Comparison of ENCODE assay signal across 1 cellular context in the genomic region with DNA sequence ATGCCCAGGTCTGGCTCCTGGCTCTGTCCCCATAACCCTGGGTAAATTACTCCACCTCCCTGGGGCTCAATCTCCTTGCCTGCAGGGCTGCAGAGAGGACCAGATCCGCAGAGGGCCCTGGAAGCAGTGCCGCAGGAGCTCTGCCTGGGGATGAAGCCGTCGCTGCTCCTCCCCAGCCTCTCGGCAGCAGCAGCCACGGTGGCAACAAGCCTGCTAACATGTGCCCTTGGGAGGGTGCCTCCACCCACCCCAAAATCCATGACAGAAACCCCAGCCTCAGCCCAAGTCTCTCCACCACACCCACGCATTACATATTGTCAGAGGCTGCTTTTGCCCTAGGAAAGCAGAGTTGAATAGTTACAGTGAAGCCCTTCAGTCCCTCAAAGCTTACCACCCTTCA.
TF ChIP-seq lines count a peak whose summit lies in the region.

No MANE protein-coding gene starts in this region.

TF ChIP-seq in GM23338, 12 proteins besides CTCF, POLR2A, EP300 and RAD21 (continued from another document):
- TF ChIP-seq, protein P1, sequence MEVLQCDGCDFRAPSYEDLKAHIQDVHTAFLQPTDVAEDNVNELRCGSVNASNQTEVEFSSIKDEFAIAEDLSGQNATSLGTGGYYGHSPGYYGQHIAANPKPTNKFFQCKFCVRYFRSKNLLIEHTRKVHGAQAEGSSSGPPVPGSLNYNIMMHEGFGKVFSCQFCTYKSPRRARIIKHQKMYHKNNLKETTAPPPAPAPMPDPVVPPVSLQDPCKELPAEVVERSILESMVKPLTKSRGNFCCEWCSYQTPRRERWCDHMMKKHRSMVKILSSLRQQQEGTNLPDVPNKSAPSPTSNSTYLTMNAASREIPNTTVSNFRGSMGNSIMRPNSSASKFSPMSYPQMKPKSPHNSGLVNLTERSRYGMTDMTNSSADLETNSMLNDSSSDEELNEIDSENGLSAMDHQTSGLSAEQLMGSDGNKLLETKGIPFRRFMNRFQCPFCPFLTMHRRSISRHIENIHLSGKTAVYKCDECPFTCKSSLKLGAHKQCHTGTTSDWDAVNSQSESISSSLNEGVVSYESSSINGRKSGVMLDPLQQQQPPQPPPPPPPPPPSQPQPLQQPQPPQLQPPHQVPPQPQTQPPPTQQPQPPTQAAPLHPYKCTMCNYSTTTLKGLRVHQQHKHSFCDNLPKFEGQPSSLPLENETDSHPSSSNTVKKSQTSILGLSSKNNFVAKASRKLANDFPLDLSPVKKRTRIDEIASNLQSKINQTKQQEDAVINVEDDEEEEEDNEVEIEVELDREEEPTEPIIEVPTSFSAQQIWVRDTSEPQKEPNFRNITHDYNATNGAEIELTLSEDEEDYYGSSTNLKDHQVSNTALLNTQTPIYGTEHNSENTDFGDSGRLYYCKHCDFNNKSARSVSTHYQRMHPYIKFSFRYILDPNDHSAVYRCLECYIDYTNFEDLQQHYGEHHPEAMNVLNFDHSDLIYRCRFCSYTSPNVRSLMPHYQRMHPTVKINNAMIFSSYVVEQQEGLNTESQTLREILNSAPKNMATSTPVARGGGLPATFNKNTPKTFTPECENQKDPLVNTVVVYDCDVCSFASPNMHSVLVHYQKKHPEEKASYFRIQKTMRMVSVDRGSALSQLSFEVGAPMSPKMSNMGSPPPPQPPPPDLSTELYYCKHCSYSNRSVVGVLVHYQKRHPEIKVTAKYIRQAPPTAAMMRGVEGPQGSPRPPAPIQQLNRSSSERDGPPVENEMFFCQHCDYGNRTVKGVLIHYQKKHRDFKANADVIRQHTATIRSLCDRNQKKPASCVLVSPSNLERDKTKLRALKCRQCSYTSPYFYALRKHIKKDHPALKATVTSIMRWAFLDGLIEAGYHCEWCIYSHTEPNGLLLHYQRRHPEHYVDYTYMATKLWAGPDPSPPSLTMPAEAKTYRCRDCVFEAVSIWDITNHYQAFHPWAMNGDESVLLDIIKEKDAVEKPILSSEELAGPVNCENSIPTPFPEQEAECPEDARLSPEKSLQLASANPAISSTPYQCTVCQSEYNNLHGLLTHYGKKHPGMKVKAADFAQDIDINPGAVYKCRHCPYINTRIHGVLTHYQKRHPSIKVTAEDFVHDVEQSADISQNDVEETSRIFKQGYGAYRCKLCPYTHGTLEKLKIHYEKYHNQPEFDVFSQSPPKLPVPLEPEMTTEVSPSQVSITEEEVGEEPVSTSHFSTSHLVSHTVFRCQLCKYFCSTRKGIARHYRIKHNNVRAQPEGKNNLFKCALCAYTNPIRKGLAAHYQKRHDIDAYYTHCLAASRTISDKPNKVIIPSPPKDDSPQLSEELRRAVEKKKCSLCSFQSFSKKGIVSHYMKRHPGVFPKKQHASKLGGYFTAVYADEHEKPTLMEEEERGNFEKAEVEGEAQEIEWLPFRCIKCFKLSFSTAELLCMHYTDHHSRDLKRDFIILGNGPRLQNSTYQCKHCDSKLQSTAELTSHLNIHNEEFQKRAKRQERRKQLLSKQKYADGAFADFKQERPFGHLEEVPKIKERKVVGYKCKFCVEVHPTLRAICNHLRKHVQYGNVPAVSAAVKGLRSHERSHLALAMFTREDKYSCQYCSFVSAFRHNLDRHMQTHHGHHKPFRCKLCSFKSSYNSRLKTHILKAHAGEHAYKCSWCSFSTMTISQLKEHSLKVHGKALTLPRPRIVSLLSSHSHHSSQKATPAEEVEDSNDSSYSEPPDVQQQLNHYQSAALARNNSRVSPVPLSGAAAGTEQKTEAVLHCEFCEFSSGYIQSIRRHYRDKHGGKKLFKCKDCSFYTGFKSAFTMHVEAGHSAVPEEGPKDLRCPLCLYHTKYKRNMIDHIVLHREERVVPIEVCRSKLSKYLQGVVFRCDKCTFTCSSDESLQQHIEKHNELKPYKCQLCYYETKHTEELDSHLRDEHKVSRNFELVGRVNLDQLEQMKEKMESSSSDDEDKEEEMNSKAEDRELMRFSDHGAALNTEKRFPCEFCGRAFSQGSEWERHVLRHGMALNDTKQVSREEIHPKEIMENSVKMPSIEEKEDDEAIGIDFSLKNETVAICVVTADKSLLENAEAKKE (CRISPR knock-in tag; IDR thresholded peaks at IDR 0.05), result no peak
- TF ChIP-seq, protein P2, sequence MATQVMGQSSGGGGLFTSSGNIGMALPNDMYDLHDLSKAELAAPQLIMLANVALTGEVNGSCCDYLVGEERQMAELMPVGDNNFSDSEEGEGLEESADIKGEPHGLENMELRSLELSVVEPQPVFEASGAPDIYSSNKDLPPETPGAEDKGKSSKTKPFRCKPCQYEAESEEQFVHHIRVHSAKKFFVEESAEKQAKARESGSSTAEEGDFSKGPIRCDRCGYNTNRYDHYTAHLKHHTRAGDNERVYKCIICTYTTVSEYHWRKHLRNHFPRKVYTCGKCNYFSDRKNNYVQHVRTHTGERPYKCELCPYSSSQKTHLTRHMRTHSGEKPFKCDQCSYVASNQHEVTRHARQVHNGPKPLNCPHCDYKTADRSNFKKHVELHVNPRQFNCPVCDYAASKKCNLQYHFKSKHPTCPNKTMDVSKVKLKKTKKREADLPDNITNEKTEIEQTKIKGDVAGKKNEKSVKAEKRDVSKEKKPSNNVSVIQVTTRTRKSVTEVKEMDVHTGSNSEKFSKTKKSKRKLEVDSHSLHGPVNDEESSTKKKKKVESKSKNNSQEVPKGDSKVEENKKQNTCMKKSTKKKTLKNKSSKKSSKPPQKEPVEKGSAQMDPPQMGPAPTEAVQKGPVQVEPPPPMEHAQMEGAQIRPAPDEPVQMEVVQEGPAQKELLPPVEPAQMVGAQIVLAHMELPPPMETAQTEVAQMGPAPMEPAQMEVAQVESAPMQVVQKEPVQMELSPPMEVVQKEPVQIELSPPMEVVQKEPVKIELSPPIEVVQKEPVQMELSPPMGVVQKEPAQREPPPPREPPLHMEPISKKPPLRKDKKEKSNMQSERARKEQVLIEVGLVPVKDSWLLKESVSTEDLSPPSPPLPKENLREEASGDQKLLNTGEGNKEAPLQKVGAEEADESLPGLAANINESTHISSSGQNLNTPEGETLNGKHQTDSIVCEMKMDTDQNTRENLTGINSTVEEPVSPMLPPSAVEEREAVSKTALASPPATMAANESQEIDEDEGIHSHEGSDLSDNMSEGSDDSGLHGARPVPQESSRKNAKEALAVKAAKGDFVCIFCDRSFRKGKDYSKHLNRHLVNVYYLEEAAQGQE (IDR thresholded peaks at IDR 0.05; ENCODE audit: unreplicated experiment), result no peak
- TF ChIP-seq JUNB (IDR thresholded peaks at IDR 0.05; ENCODE audit: unreplicated experiment) (no peak), POLR2AphosphoS5 (IDR thresholded peaks at IDR 0.05; ENCODE audit: low read depth) (no peak), EZH2 (IDR thresholded peaks at IDR 0.05; ENCODE audit: low read depth, unreplicated experiment) (no peak), CREB1 (CRISPR knock-in tag; IDR thresholded peaks at IDR 0.05; ENCODE audit: low read depth) (no peak), EZH2phosphoT487 (IDR thresholded peaks at IDR 0.05; ENCODE audit: unreplicated experiment) (no peak), ZNF331 (CRISPR knock-in tag; IDR thresholded peaks at IDR 0.05; ENCODE audit: low read depth) (no peak), ZNF114 (CRISPR knock-in tag; IDR thresholded peaks at IDR 0.05) (no peak)
- TF ChIP-seq, protein P3, sequence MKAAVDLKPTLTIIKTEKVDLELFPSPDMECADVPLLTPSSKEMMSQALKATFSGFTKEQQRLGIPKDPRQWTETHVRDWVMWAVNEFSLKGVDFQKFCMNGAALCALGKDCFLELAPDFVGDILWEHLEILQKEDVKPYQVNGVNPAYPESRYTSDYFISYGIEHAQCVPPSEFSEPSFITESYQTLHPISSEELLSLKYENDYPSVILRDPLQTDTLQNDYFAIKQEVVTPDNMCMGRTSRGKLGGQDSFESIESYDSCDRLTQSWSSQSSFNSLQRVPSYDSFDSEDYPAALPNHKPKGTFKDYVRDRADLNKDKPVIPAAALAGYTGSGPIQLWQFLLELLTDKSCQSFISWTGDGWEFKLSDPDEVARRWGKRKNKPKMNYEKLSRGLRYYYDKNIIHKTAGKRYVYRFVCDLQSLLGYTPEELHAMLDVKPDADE (IDR thresholded peaks at IDR 0.05), result no peak
